10 cellular contexts compared by ENCODE assay signal in the genomic region with DNA sequence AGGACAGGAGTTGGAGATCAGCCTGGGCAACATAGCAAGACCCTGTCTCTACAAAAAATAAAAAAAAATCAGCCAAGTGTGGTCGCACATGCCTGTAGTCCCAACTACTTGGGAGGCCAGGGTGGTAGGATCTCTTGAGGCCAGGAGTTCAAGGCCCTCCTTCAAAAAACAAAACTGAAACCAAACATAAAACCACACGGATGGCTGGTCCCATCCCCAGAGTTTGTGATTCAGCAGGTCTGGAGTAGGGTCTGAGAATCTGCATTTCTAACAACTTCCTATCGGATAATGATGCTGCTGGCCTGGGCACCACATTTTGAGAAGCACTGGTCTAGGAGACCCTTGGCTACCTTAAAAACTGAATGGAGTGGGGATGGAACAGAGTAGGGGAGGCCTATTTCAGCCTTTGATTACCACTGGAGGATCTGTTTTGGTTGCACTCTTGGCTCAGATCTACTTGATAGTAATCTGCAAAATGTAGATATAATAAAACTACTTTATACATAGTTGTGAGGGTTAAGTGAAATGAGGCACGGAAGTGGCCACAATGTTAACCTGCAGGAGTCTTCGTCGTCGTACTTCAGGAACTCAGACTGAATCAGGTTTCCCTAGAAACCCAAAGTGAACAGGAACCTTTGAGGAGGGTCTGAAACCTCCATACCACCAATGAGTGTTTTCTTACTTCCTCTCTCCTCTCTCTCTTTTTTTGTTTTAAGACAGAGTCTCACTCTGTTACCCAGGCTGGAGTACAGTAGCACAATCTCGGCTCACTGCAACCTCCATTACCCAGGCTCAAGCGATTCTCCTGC. TPM values are rescaled to one million over a fixed set of nuclear protein-coding genes. Genes with fewer than 3 reads are reported as not detected.
DNase-seq lines count a peak whose midpoint lies in the region; ATAC-seq, FAIRE-seq and TF ChIP-seq lines count a peak whose summit lies in the region.
"Had no signal": no experiment of that assay in that cellular context is flagged by ENCODE, and none has a peak within 500 bp of the region (broad histone marks: within the 10 kb centered on the region; RNA-seq: fewer than 3 reads in every experiment).

No MANE protein-coding gene starts in this region.

- TF ChIP-seq CTCF in BE2C (IDR thresholded peaks at IDR 0.05; ENCODE audit: low read depth, low read length) (no peak), pancreas (IDR thresholded peaks at IDR 0.05) (no peak), PC-3 (conservative IDR thresholded peaks at IDR 0.05; ENCODE audit: low read depth, low read length) (no peak)

- DNase-seq in CD4-positive, CD25-positive, alpha-beta regulatory T cell = peak in 1 of 3 donors; percentile 72
- DNase-seq in GM19238 (ENCODE audit: insufficient read length, low spot score) (peak; percentile 22), BE2C (no peak), pancreas (no peak), PC-3 (no peak)
- no peak for DNase-seq in stimulated activated naive CD4-positive, alpha-beta T cell treated with Interleukin-2 at 50 U/mL for 16 hours (lab: John Stamatoyannopoulos, UW)

- FAIRE-seq in pancreas (lab: Jason Lieb, UNC) = no peak
- FAIRE-seq: RCC 7860 had no signal

- H3K27ac ChIP-seq in CD4-positive, CD25-positive, alpha-beta regulatory T cell (ENCODE audit: insufficient read depth, low read length, poor library complexity, severe bottlenecking) = peak overlapping the region; percentile 9
- H3K27ac ChIP-seq in pancreas (no peak overlapping the region), PC-3 (ENCODE audit: low read length) (no peak overlapping the region)

- H3K9me3 ChIP-seq in CD4-positive, CD25-positive, alpha-beta regulatory T cell (ENCODE audit: control insufficient read depth in 2 of 2, low read length in 2 of 2) = no peaks in the 10 kb centered on the region
- no peaks in the 10 kb centered on the region for H3K9me3 ChIP-seq in BE2C
- no peaks in the 10 kb centered on the region for H3K9me3 ChIP-seq in pancreas
- H3K9me3 ChIP-seq in PC-3 (ENCODE audit: low read length) = no peaks in the 10 kb centered on the region

- H3K4me2 ChIP-seq in PC-3 (ENCODE audit: low read length) = no peak overlapping the region

- intact Hi-C loops in pancreas (cut with DNase I) = loop anchor here in 1 of 3 donors (10.0 kb wide), 1 partner anchor 125 kb away; no protein-coding TSS in a partner anchor
- intact Hi-C loops in PC-3 (cut with micrococcal nuclease) = no loop called here

- no peak overlapping the region for H2AFZ ChIP-seq in PC-3 (ENCODE audit: low read length)

- H4K20me1 ChIP-seq in PC-3 (ENCODE audit: low read length) = no peaks in the 10 kb centered on the region

- ATAC-seq in CD4-positive, CD25-positive, alpha-beta regulatory T cell (ENCODE audit: low read depth in 2 of 2) = peak; percentile 34 to 56
- ATAC-seq in HG02981 (IDR thresholded peaks at IDR 0.05; ENCODE audit: unreplicated experiment) (peak; percentile 79), pancreas (no peak), PC-3 (no peak)

- H3K9ac ChIP-seq in PC-3 (ENCODE audit: low read length) = no peak overlapping the region

- peak overlapping the region; percentile 29 to 91 (median 90) for H3K27ac Mint-ChIP-seq in CD4-positive, CD25-positive, alpha-beta regulatory T cell
- H3K27ac Mint-ChIP-seq in T-helper 1 cell treated with Interleukin-12 subunit alpha and Interleukin-12 subunit beta and Interleukin-4 antibody, amounts not matched to agents 30 μg/mL and 1 μg/mL, for 36 hours = peak overlapping the region; percentile 96

- H3K79me2 ChIP-seq in PC-3 (ENCODE audit: low read length) = no peaks in the 10 kb centered on the region

- H3K36me3 Mint-ChIP-seq in CD4-positive, CD25-positive, alpha-beta regulatory T cell = peaks cover 6% of the 10 kb centered on the region
- peaks cover 8% of the 10 kb centered on the region for H3K36me3 Mint-ChIP-seq in T-helper 1 cell treated with Interleukin-12 subunit alpha and Interleukin-12 subunit beta and Interleukin-4 antibody, amounts not matched to agents 30 μg/mL and 1 μg/mL, for 36 hours (ENCODE audit: low read depth)

- POLR2A ChIA-PET in PC-3 (lab: Charles Lee; ENCODE audit: unreplicated experiment) = interaction anchor here (0.5 kb wide), 1 partner anchor 26 kb away, joined by 3 read pairs; a partner anchor contains a TSS

- no peaks in the 10 kb centered on the region for H3K9me3 Mint-ChIP-seq in CD4-positive, CD25-positive, alpha-beta regulatory T cell
- no peaks in the 10 kb centered on the region for H3K9me3 Mint-ChIP-seq in T-helper 1 cell treated with Interleukin-12 subunit alpha and Interleukin-12 subunit beta and Interleukin-4 antibody, amounts not matched to agents 30 μg/mL and 1 μg/mL, for 36 hours
- H3K9me3 Mint-ChIP-seq: neural crest cell had no signal

- no peaks in the 10 kb centered on the region for H3K9me2 ChIP-seq in PC-3 (replicated peaks; ENCODE audit: low read length)

- H3K27me3 Mint-ChIP-seq in CD4-positive, CD25-positive, alpha-beta regulatory T cell = no peaks in the 10 kb centered on the region
- H3K27me3 Mint-ChIP-seq in T-helper 1 cell treated with Interleukin-12 subunit alpha and Interleukin-12 subunit beta and Interleukin-4 antibody, amounts not matched to agents 30 μg/mL and 1 μg/mL, for 36 hours (ENCODE audit: low read depth) = no peaks in the 10 kb centered on the region

- H3F3A ChIP-seq in PC-3 (ENCODE audit: low read length, unreplicated experiment) = no peaks in the 10 kb centered on the region

- WGBS in pancreas, 2 donors = 72 to 81% methylated on average over 9 of the region's 9 CpGs

- peaks cover 0 to 22% (median 13%) of the 10 kb centered on the region in 4 donors for H3K4me1 Mint-ChIP-seq in CD4-positive, CD25-positive, alpha-beta regulatory T cell
- H3K4me1 Mint-ChIP-seq in T-helper 1 cell treated with Interleukin-12 subunit alpha and Interleukin-12 subunit beta and Interleukin-4 antibody, amounts not matched to agents 30 μg/mL and 1 μg/mL, for 36 hours (ENCODE audit: low read depth) = peaks cover 25% of the 10 kb centered on the region

- no peaks in the 10 kb centered on the region for H3K27me3 ChIP-seq in CD4-positive, CD25-positive, alpha-beta regulatory T cell (ENCODE audit: control insufficient read depth, insufficient read depth, low read length)
- H3K27me3 ChIP-seq in BE2C = no peaks in the 10 kb centered on the region
- no peaks in the 10 kb centered on the region for H3K27me3 ChIP-seq in pancreas
- H3K27me3 ChIP-seq in PC-3 (ENCODE audit: low read length) = no peaks in the 10 kb centered on the region

- H3K4me1 ChIP-seq in CD4-positive, CD25-positive, alpha-beta regulatory T cell (ENCODE audit: control insufficient read depth, insufficient read depth, low read length, poor library complexity, severe bottlenecking) = peaks cover 8% of the 10 kb centered on the region
- H3K4me1 ChIP-seq in BE2C = no peaks in the 10 kb centered on the region
- no peaks in the 10 kb centered on the region for H3K4me1 ChIP-seq in pancreas
- H3K4me1 ChIP-seq in PC-3 (ENCODE audit: insufficient read depth, low read length) = no peaks in the 10 kb centered on the region

- no TSS peak for BruUV-seq in PC-3 (replicated peaks; lab: Mats Ljungman, UMichigan)

- H3K4me3 Mint-ChIP-seq in CD4-positive, CD25-positive, alpha-beta regulatory T cell = peak overlapping the region in 3 of 4 donors; percentile 34 to 82 (median 56)
- H3K4me3 Mint-ChIP-seq in T-helper 1 cell treated with Interleukin-12 subunit alpha and Interleukin-12 subunit beta and Interleukin-4 antibody, amounts not matched to agents 30 μg/mL and 1 μg/mL, for 36 hours = peak overlapping the region; percentile 77
- H3K4me3 Mint-ChIP-seq: neural crest cell had no signal

- peak overlapping the region; percentile 69 for H3K4me3 ChIP-seq in CD4-positive, CD25-positive, alpha-beta regulatory T cell (ENCODE audit: low read depth, low read length)
- H3K4me3 ChIP-seq in BE2C (ENCODE audit: low read depth, low read length) = no peak overlapping the region
- no peak overlapping the region for H3K4me3 ChIP-seq in pancreas
- H3K4me3 ChIP-seq in PC-3 (ENCODE audit: low read length) = no peak overlapping the region

- CTCF ChIA-PET in PC-3 (lab: Charles Lee) = no interaction called here

- H3K36me3 ChIP-seq in CD4-positive, CD25-positive, alpha-beta regulatory T cell (ENCODE audit: control insufficient read depth, insufficient read depth, low read length) = no peaks in the 10 kb centered on the region
- no peaks in the 10 kb centered on the region for H3K36me3 ChIP-seq in BE2C
- H3K36me3 ChIP-seq in pancreas = no peaks in the 10 kb centered on the region
- H3K36me3 ChIP-seq in PC-3 (ENCODE audit: low read depth, low read length) = no peaks in the 10 kb centered on the region

RNA-seq across cellular contexts. Expression of a gene that starts 25.5 kb away (rescaled TPM):
- total RNA-seq in CD4-positive, CD25-positive, alpha-beta regulatory T cell = 121 TPM
- 10 to 100 TPM; 44.5 to 64.7 (median 55.5) TPM for polyA plus RNA-seq in CD4-positive, CD25-positive, alpha-beta regulatory T cell
- 26.0 TPM for polyA plus RNA-seq in BE2C (2012; ENCODE audit: insufficient read depth, insufficient read length, low read depth)
- total RNA-seq in pancreas (10 to 100 TPM; 20.8 to 48.4 (median 31.4) TPM), PC-3 (2014; rRNA removed) (17.3 and 24.2 TPM in 2 replicates)
- 10 to 100 TPM; 22.5 to 33.4 TPM for polyA plus RNA-seq in pancreas

Comparison
In these comparisons a context has a peak if more than half of its experiments do, and no peak if none do; other contexts are left out.
1. ATAC-seq: peak in CD4-positive, CD25-positive, alpha-beta regulatory T cell (2 of 2) and HG02981 (single experiment); none in pancreas (0 of 4) and PC-3 (single experiment).